Comparison of ENCODE assay signal across 13 cellular contexts in the genomic region with DNA sequence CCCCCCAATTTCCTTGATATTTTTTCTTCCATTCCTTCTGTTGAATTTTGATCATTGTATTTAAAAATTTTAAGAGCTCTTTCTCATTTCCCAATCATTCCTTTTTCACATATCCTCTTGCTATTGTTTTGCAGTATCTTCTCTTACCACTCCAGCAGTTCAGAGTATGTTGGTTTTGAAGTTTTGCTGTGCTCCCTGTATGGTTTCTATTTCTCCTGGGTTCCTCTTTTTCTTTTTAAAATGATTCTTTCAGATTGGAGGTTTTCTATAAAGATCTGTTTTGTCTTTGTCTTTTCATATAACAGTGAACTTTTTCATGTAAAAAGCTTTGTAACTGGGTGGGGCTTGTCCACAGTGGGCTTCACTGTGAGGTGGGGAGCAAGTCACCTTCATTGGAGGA. TPM values are rescaled to one million over a fixed set of nuclear protein-coding genes. Genes with fewer than 3 reads are reported as not detected.
A peak's percentile ranks its signal among the peaks of the same experiment; 100 is the strongest.
DNase-seq lines count a peak whose midpoint lies in the region; ATAC-seq, FAIRE-seq and TF ChIP-seq lines count a peak whose summit lies in the region.
"Had no signal": no experiment of that assay in that cellular context is flagged by ENCODE, and none has a peak within 500 bp of the region (broad histone marks: within the 10 kb centered on the region; RNA-seq: fewer than 3 reads in every experiment).

No MANE protein-coding gene starts in this region.

- H3K36me3 Mint-ChIP-seq in activated naive CD4-positive, alpha-beta T cell treated with anti-CD3 and anti-CD28 coated beads for 36 hours (ENCODE audit: low read depth), result no peaks in the 10 kb centered on the region
- no peaks in the 10 kb centered on the region for H3K36me3 Mint-ChIP-seq in activated naive CD4-positive, alpha-beta T cell treated with anti-CD3 and anti-CD28 coated beads, Interleukin-2, amount 50 U/mL, for 72 hours
- peaks cover under 1 to 11% of the 10 kb centered on the region in 2 donors for H3K36me3 Mint-ChIP-seq in stimulated activated naive B cell treated with anti-CD40 and anti-IgM and Interleukin-4, amounts not matched to agents 10 μg/mL and 1 μg/mL and 100 μg/mL, for 72 hours

- H3K9ac ChIP-seq in GM12878 (ENCODE audit: control insufficient read depth, insufficient read depth, low read length), result peak overlapping the region; percentile 44

- no peak for FAIRE-seq in GM12878 (lab: Jason Lieb, UNC)
- FAIRE-seq: endometrium had no signal

- H3K9me3 ChIP-seq in GM12878 (replicated peaks; ENCODE audit: control insufficient read depth, insufficient read depth, low read length), result no peaks in the 10 kb centered on the region
- H3K9me3 ChIP-seq: body of pancreas had no signal

- H3K4me1 ChIP-seq in GM12878 (ENCODE audit: control insufficient read depth, insufficient read depth, low read length), result peaks cover 30% of the 10 kb centered on the region

- no TSS peak for BruUV-seq in GM12878 (replicated peaks; lab: Mats Ljungman, UMichigan)

- H3K9me3 Mint-ChIP-seq in activated naive CD4-positive, alpha-beta T cell treated with anti-CD3 and anti-CD28 coated beads for 36 hours, result no peaks in the 10 kb centered on the region
- H3K9me3 Mint-ChIP-seq in activated naive CD4-positive, alpha-beta T cell treated with anti-CD3 and anti-CD28 coated beads, Interleukin-2, amount 50 U/mL, for 72 hours, result no peaks in the 10 kb centered on the region
- peaks cover 0 to 2% of the 10 kb centered on the region in 2 donors for H3K9me3 Mint-ChIP-seq in stimulated activated naive B cell treated with anti-CD40 and anti-IgM and Interleukin-4, amounts not matched to agents 10 μg/mL and 1 μg/mL and 100 μg/mL, for 72 hours

- RAD21 ChIA-PET in GM12878 (lab: Charles Lee; ENCODE audit: unreplicated experiment), result interaction anchor here (0.6 to 6.1 kb wide), 12 partner anchors 7 to 84 kb away, joined by 3 to 43 read pairs (median 4); no protein-coding TSS in a partner anchor

- in situ Hi-C loops in GM12878 (cut with MboI), result no loop called here

- no peak for TF ChIP-seq EP300 in GM12878 (IDR thresholded peaks at IDR 0.05; ENCODE audit: borderline replicate concordance in 1 of 2, control insufficient read depth in 1 of 2, low read depth in 2 of 2, low read length in 2 of 2)

- no peak for TF ChIP-seq RAD21 in GM12878 (IDR thresholded peaks at IDR 0.05; ENCODE audit: insufficient read depth, low read depth, low read length)

- H4K20me1 ChIP-seq in GM12878 (ENCODE audit: control insufficient read depth, insufficient read depth), result no peaks in the 10 kb centered on the region; the same call in 1 of the 2 replicates

- no peak for DNase-seq in activated naive CD4-positive, alpha-beta T cell treated with anti-CD3 and anti-CD28 coated beads for 36 hours
- DNase-seq in activated naive CD4-positive, alpha-beta T cell treated with anti-CD3 and anti-CD28 coated beads, Interleukin-2, amount 50 U/mL, for 72 hours (ENCODE audit: low spot score in 2 of 2), result no peak
- DNase-seq in NOMO-1 treated with dmso at 0.1 percent for 144 hours (lab: John Stamatoyannopoulos, UW; ENCODE audit: unreplicated experiment), result peak; percentile 44
- DNase-seq in GM12878 (ENCODE audit: low read depth, low spot score), result no peak
- DNase-seq in stimulated activated naive B cell treated with anti-CD40 and anti-IgM and Interleukin-4, amounts not matched to agents 10 μg/mL and 1 μg/mL and 100 μg/mL, for 72 hours, result no peak
- DNase-seq: activated CD8-positive, alpha-beta memory T cell treated with anti-CD3 and anti-CD28 coated beads, Interleukin-2, amount 10 ng/mL, durations not matched to agents 7 days and 5 days; body of pancreas; NCI-H1417 had no signal

- intact Hi-C loops in activated naive CD4-positive, alpha-beta T cell treated with anti-CD3 and anti-CD28 coated beads for 36 hours (cut with micrococcal nuclease), result no loop called here
- intact Hi-C loops in GM12878 (cut with micrococcal nuclease; ENCODE audit: unreplicated experiment), result loop anchor here (10.0 kb wide), 1 partner anchor 78 kb away; a partner anchor contains a TSS

- TF ChIP-seq POLR2A in GM12878 (IDR thresholded peaks at IDR 0.05; ENCODE audit: low read depth, low read length) (no peak), GM18505 (IDR thresholded peaks at IDR 0.05; ENCODE audit: borderline replicate concordance, extremely low read depth, insufficient read depth, insufficient read length) (no peak)

- SMC1A ChIA-PET in GM12878 (lab: Charles Lee; ENCODE audit: uncharacterized antibody, unreplicated experiment), result interaction anchor here (0.6 to 10.2 kb wide), 14 partner anchors 7 to 337 kb away, joined by 3 to 122 read pairs (median 6); a partner anchor contains a TSS

- peak overlapping the region; percentile 46 for H3K27ac Mint-ChIP-seq in activated naive CD4-positive, alpha-beta T cell treated with anti-CD3 and anti-CD28 coated beads for 36 hours
- H3K27ac Mint-ChIP-seq in activated naive CD4-positive, alpha-beta T cell treated with anti-CD3 and anti-CD28 coated beads, Interleukin-2, amount 50 U/mL, for 72 hours, result peak overlapping the region in 1 of 2 donors; percentile 17
- H3K27ac Mint-ChIP-seq in stimulated activated naive B cell treated with anti-CD40 and anti-IgM and Interleukin-4, amounts not matched to agents 10 μg/mL and 1 μg/mL and 100 μg/mL, for 72 hours, result no peak overlapping the region

- no peak for TF ChIP-seq CTCF in GM12878 (IDR thresholded peaks at IDR 0.05 in 2 of 3, conservative IDR thresholded peaks at IDR 0.05 in 1 of 3; ENCODE audit: control insufficient read depth in 2 of 3, extremely low read depth in 1 of 3, insufficient read depth in 1 of 3, low read depth in 3 of 3, low read length in 3 of 3)

- no peaks in the 10 kb centered on the region for H3K27me3 ChIP-seq in GM12878 (replicated peaks in 1 of 2; ENCODE audit: control insufficient read depth in 2 of 2, insufficient read depth in 2 of 2, low read length in 1 of 2)
- H3K27me3 ChIP-seq: body of pancreas had no signal

- peak overlapping the region; percentile 79 for H3K4me2 ChIP-seq in GM12878 (ENCODE audit: control insufficient read depth, insufficient read depth)

- H3K36me3 ChIP-seq in GM12878 (ENCODE audit: control insufficient read depth in 2 of 2, insufficient read depth in 2 of 2, low read length in 1 of 2), result 0 out of 4 replicates have a peak, but pooled peaks cover 0 to 3% of the 10 kb centered on the region in 2 experiments

- no peak overlapping the region for H2AFZ ChIP-seq in GM12878 (ENCODE audit: control insufficient read depth, low read depth, low read length)

- no peaks in the 10 kb centered on the region for H3K27me3 Mint-ChIP-seq in activated naive CD4-positive, alpha-beta T cell treated with anti-CD3 and anti-CD28 coated beads for 36 hours (ENCODE audit: low read depth)
- H3K27me3 Mint-ChIP-seq in stimulated activated naive B cell treated with anti-CD40 and anti-IgM and Interleukin-4, amounts not matched to agents 10 μg/mL and 1 μg/mL and 100 μg/mL, for 72 hours, result no peaks in the 10 kb centered on the region
- H3K27me3 Mint-ChIP-seq: activated CD8-positive, alpha-beta memory T cell treated with anti-CD3 and anti-CD28 coated beads, Interleukin-2, amount 10 ng/mL, durations not matched to agents 7 days and 5 days had no signal

- POLR2A ChIA-PET in GM12878 (lab: Charles Lee), result interaction anchor here (1.0 to 4.9 kb wide), 4 partner anchors 7 to 43 kb away, joined by 3 to 20 read pairs (median 3); no protein-coding TSS in a partner anchor

- CTCF ChIA-PET in activated naive CD4-positive, alpha-beta T cell treated with anti-CD3 and anti-CD28 coated beads for 36 hours (lab: Charles Lee), result interaction anchor here (2.5 kb wide), 1 partner anchor 11 kb away, joined by 8 read pairs; no protein-coding TSS in a partner anchor
- CTCF ChIA-PET in GM12878 (lab: Yijun Ruan, JAX), result interaction anchor here (1.0 to 2.1 kb wide), 9 partner anchors 9 to 82 kb away, joined by 3 to 9 read pairs (median 6); no protein-coding TSS in a partner anchor

- peaks cover 86% of the 10 kb centered on the region for H3K4me1 Mint-ChIP-seq in activated naive CD4-positive, alpha-beta T cell treated with anti-CD3 and anti-CD28 coated beads for 36 hours (ENCODE audit: low read depth)
- peaks cover 34 to 81% of the 10 kb centered on the region in 2 donors for H3K4me1 Mint-ChIP-seq in stimulated activated naive B cell treated with anti-CD40 and anti-IgM and Interleukin-4, amounts not matched to agents 10 μg/mL and 1 μg/mL and 100 μg/mL, for 72 hours

- ATAC-seq in activated naive CD4-positive, alpha-beta T cell treated with anti-CD3 and anti-CD28 coated beads, Interleukin-2, amount 50 U/mL, for 72 hours, result no peak
- ATAC-seq in GM12878 (peak; percentile 59), HG02623 (IDR thresholded peaks at IDR 0.05; ENCODE audit: unreplicated experiment) (no peak), HG03159 (IDR thresholded peaks at IDR 0.05; ENCODE audit: unreplicated experiment) (no peak), GM18505 (IDR thresholded peaks at IDR 0.05; ENCODE audit: unreplicated experiment) (no peak)
- ATAC-seq in stimulated activated naive B cell treated with anti-CD40 and anti-IgM and Interleukin-4, amounts not matched to agents 10 μg/mL and 1 μg/mL and 100 μg/mL, for 72 hours (replicated peaks), result peak; percentile 49 to 67

- H3K4me3 ChIP-seq in GM12878, result peak overlapping the region; percentile 52; the same call in 1 of the 2 replicates
- H3K4me3 ChIP-seq: body of pancreas had no signal

- H3K79me2 ChIP-seq in GM12878 (ENCODE audit: control insufficient read depth, insufficient read depth, low read length), result peaks cover 97% of the 10 kb centered on the region

- H3K27ac ChIP-seq in GM12878 (ENCODE audit: control insufficient read depth, insufficient read depth), result peak overlapping the region; percentile 74
- H3K27ac ChIP-seq: body of pancreas, HL-60 had no signal

- H3K4me3 Mint-ChIP-seq in activated naive CD4-positive, alpha-beta T cell treated with anti-CD3 and anti-CD28 coated beads for 36 hours, result no peak overlapping the region
- peak overlapping the region; percentile 7 to 22 for H3K4me3 Mint-ChIP-seq in stimulated activated naive B cell treated with anti-CD40 and anti-IgM and Interleukin-4, amounts not matched to agents 10 μg/mL and 1 μg/mL and 100 μg/mL, for 72 hours
- H3K4me3 Mint-ChIP-seq: activated CD8-positive, alpha-beta memory T cell treated with anti-CD3 and anti-CD28 coated beads, Interleukin-2, amount 10 ng/mL, durations not matched to agents 7 days and 5 days had no signal

RNA-seq across cellular contexts. Expression of a gene that starts 12.8 kb away (rescaled TPM):
- 10 to 100 TPM; 49.9 to 52.2 TPM for total RNA-seq in activated naive CD4-positive, alpha-beta T cell treated with anti-CD3 and anti-CD28 coated beads for 36 hours
- 10 to 100 TPM; 71.4 to 81.4 TPM for total RNA-seq in activated naive CD4-positive, alpha-beta T cell treated with anti-CD3 and anti-CD28 coated beads, Interleukin-2, amount 50 U/mL, for 72 hours
- total RNA-seq in GM12878 (2013; cell fraction: nucleolus; rRNA removed), result 459 and 461 TPM in 2 replicates
- total RNA-seq in GM12878 (2014; rRNA removed) (47.1 and 49.8 TPM in 2 replicates), GM12878 (2014; rRNA removed; fragmentation: Illumina TruSeq; extraction: Trizol) (58.8 and 61.3 TPM in 2 replicates), GM12878 (2021) (64.5 and 65.1 TPM in 2 replicates)
- 32.8 TPM for polyA plus RNA-seq in GM12878 (2011; ENCODE audit: low read depth)
- polyA plus RNA-seq in GM12878 (2011; rRNA removed) (50.3 and 54.0 TPM in 2 replicates), GM12878 (2014; fragmentation: Illumina TruSeq; extraction: Trizol) (52.6 and 58.7 TPM in 2 replicates), GM12878 (2014; fragmentation: Nextera tagmentation; extraction: Ambion mirVana) (10 to 100 TPM; 23.8 to 45.7 TPM), GM12878 (2014; rRNA removed) (30.1 and 31.9 TPM in 2 replicates), GM12878 (2016; fragmentation: Nextera tagmentation; extraction: Ambion mirVana) (10 to 100 TPM; 48.0 to 54.0 TPM)
- 27.3 and 47.7 TPM in 2 replicates for polyA plus RNA-seq in GM12878 (2011; cell fraction: cytosol; rRNA removed)
- 143 and 189 TPM in 2 replicates for polyA plus RNA-seq in GM12878 (2011; cell fraction: nucleus; rRNA removed)
- 38.6 and 46.2 TPM in 2 replicates for polyA plus RNA-seq in GM12878 (2012)
- polyA minus RNA-seq in GM12878 (2011; rRNA and poly(A)+ RNA removed), result 82.4 and 103 TPM in 2 replicates
- 22.2 and 35.9 TPM in 2 replicates for polyA minus RNA-seq in GM12878 (2011; cell fraction: cytosol; rRNA and poly(A)+ RNA removed)
- polyA minus RNA-seq in GM12878 (2011; cell fraction: nucleus; rRNA and poly(A)+ RNA removed), result 103 and 169 TPM in 2 replicates

Comparison
In these comparisons a context has a peak if more than half of its experiments do, and no peak if none do; other contexts are left out.
1. ATAC-seq: peak in GM12878 (single experiment) and stimulated activated naive B cell treated with anti-CD40 and anti-IgM and Interleukin-4, amounts not matched to agents 10 μg/mL and 1 μg/mL and 100 μg/mL, for 72 hours (2 of 2); none in activated naive CD4-positive, alpha-beta T cell treated with anti-CD3 and anti-CD28 coated beads, Interleukin-2, amount 50 U/mL, for 72 hours (0 of 2), HG02623 (single experiment), HG03159 (single experiment) and GM18505 (single experiment).